In the genomic region with DNA sequence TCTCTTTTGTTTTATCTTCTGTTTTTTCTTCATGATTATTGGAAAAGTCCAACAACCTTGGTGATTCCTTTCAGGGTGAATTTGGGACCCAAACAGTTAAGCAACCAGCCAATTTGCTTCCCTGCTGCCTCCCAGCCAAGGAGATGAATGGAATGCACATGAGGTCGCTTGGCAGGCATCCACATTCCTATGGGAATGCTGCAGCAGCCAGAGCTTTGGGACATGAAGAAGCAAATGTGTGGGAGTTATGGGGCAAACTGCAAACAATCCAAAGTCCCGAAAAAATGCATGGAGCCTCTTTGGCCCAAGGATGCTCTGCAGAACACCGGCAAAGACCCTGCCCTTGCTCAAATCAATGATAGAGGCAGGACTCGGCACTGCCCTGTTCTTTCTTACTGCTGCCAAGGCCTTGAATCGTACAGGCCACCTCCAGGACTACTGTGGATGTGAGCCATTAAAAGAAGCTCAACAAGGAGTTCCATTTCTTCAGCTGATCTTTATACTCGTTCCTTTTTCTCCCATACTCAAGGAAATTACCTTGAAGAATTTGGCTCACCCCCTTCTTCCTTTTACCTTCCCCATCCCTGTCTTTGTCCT, we compare ENCODE assay signal across 11 cellular contexts.
DNase-seq lines count a peak whose midpoint lies in the region; ATAC-seq and TF ChIP-seq lines count a peak whose summit lies in the region.
"Had no signal": no experiment of that assay in that cellular context is flagged by ENCODE, and none has a peak within 500 bp of the region (broad histone marks: within the 10 kb centered on the region; RNA-seq: fewer than 3 reads in every experiment).

No MANE protein-coding gene starts in this region.

- no peak overlapping the region for H3K4me3 Mint-ChIP-seq in activated T-helper 17 cell treated with anti-CD3 and anti-CD28 coated beads, Interleukin-2, amount 50 U/mL, for 72 hours
- H3K4me3 Mint-ChIP-seq: effector memory CD8-positive, alpha-beta T cell; T-helper 17 cell had no signal

- H3K27me3 Mint-ChIP-seq in activated T-helper 17 cell treated with anti-CD3 and anti-CD28 coated beads, Interleukin-2, amount 50 U/mL, for 72 hours: peaks cover 27% of the 10 kb centered on the region

- H3K9me3 Mint-ChIP-seq in activated T-helper 17 cell treated with anti-CD3 and anti-CD28 coated beads, Interleukin-2, amount 50 U/mL, for 72 hours: peaks cover 3% of the 10 kb centered on the region
- H3K9me3 Mint-ChIP-seq: effector memory CD8-positive, alpha-beta T cell had no signal

- ATAC-seq in HG03095 (IDR thresholded peaks at IDR 0.05; ENCODE audit: unreplicated experiment): no peak
- no peak for ATAC-seq in activated T-helper 17 cell treated with anti-CD3 and anti-CD28 coated beads, Interleukin-2, amount 50 U/mL, for 72 hours (replicated peaks)
- ATAC-seq: effector memory CD8-positive, alpha-beta T cell; T-helper 17 cell had no signal

- intact Hi-C loops in esophagus muscularis mucosa (cut with DNase I): loop anchor here (10.0 kb wide), 1 partner anchor 118 kb away; a partner anchor contains a TSS

- H3K4me3 ChIP-seq in ACC112 (ENCODE audit: low read depth, low read length): peak overlapping the region; percentile 45; the same call in 1 of the 2 replicates
- H3K4me3 ChIP-seq in esophagus muscularis mucosa: no peak overlapping the region

- WGBS in esophagus muscularis mucosa: 22% methylated on average over 6 of the region's 6 CpGs

- no peaks in the 10 kb centered on the region for H3K36me3 Mint-ChIP-seq in activated T-helper 17 cell treated with anti-CD3 and anti-CD28 coated beads, Interleukin-2, amount 50 U/mL, for 72 hours (ENCODE audit: low read depth)

- H3K27me3 ChIP-seq in ACC112 (ENCODE audit: insufficient read depth, low read length): no peaks in the 10 kb centered on the region
- H3K27me3 ChIP-seq in esophagus muscularis mucosa: no peaks in the 10 kb centered on the region

- peaks cover 20% of the 10 kb centered on the region for H3K4me1 ChIP-seq in ACC112 (ENCODE audit: control insufficient read depth, insufficient read depth, low read length, unreplicated experiment)
- H3K4me1 ChIP-seq in esophagus muscularis mucosa: peaks cover 23 to 41% (median 34%) of the 10 kb centered on the region in 4 donors

- H3K79me2 ChIP-seq in ACC112 (ENCODE audit: control insufficient read depth, insufficient read depth, low read length, unreplicated experiment): no peaks in the 10 kb centered on the region

- H3K27ac ChIP-seq in ACC112 (ENCODE audit: low read depth, low read length) (peak overlapping the region; percentile 57), esophagus muscularis mucosa (replicated peaks in 1 of 4) (peak overlapping the region; percentile 69 to 76 (median 76))
- H3K27ac ChIP-seq: C4-2B had no signal

- H3K27ac Mint-ChIP-seq in activated T-helper 17 cell treated with anti-CD3 and anti-CD28 coated beads, Interleukin-2, amount 50 U/mL, for 72 hours: no peak overlapping the region
- H3K27ac Mint-ChIP-seq: effector memory CD8-positive, alpha-beta T cell; T-helper 17 cell had no signal

- H3K9me3 ChIP-seq in esophagus muscularis mucosa: no peaks in the 10 kb centered on the region

- no peaks in the 10 kb centered on the region for H3K4me1 Mint-ChIP-seq in activated T-helper 17 cell treated with anti-CD3 and anti-CD28 coated beads, Interleukin-2, amount 50 U/mL, for 72 hours
- H3K4me1 Mint-ChIP-seq: T-helper 17 cell had no signal

- no peaks in the 10 kb centered on the region for H3K36me3 ChIP-seq in ACC112 (ENCODE audit: insufficient read depth, low read length)
- no peaks in the 10 kb centered on the region for H3K36me3 ChIP-seq in esophagus muscularis mucosa

- TF ChIP-seq CTCF in esophagus muscularis mucosa (IDR thresholded peaks at IDR 0.05): no peak

- no peak for TF ChIP-seq EP300 in esophagus muscularis mucosa (IDR thresholded peaks at IDR 0.05)

- DNase-seq in NCI-H446 treated with DMSO at 0.1 percent for 48 hours (lab: John Stamatoyannopoulos, UW) (peak; percentile 39), esophagus muscularis mucosa (ENCODE audit: extremely low spot score) (peak; percentile 93), lung microvascular endothelial cell (ENCODE audit: low read depth in 2 of 2) (peak; percentile 56 to 71), NCI-H82 (lab: John Stamatoyannopoulos, UW) (no peak), HuH-7.5 (ENCODE audit: low spot score) (no peak)
- DNase-seq: effector memory CD8-positive, alpha-beta T cell; T-helper 17 cell had no signal

- H2AFZ ChIP-seq in ACC112 (ENCODE audit: low read length, unreplicated experiment): peak overlapping the region; percentile 49

- TF ChIP-seq POLR2A in esophagus muscularis mucosa (IDR thresholded peaks at IDR 0.05; ENCODE audit: low read depth): no peak

Comparison
In these comparisons a context has a peak if more than half of its experiments do, and no peak if none do; other contexts are left out.
1. DNase-seq: peak in NCI-H446 treated with DMSO at 0.1 percent for 48 hours (single experiment), esophagus muscularis mucosa (single experiment) and lung microvascular endothelial cell (2 of 2); none in NCI-H82 (single experiment) and HuH-7.5 (single experiment).